In the genomic region with DNA sequence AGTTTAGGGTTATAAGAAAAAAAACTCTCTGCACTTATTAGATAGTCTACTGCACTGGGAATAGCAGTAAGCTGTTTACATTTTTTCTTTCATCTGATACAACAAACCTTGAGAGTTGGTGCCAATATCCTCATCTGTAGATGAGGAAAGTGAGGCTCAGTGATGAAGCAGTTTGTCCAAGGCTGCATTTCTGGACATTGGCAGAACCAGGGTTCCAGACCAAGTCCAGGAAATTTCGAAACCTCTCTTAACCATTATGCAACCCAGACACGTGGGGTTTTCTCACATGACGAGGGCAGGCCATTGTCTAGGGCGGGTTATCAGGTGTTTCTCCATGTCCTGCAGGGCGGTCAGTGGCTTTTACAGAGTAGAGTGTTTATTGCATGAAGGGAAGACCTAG, we compare ENCODE assay signal across 1 cellular context.
A peak's percentile ranks its signal among the peaks of the same experiment; 100 is the strongest.
TF ChIP-seq lines count a peak whose summit lies in the region.

No MANE protein-coding gene starts in this region.

TF ChIP-seq in K562, 482 proteins besides CTCF, POLR2A, EP300 and RAD21 (continued from another document and continues in another):
- TF ChIP-seq HDAC1 (IDR thresholded peaks at IDR 0.05): peak in 1 of 2 experiments; percentile 70; a peak in 2 of 4 replicates
- no peak for TF ChIP-seq NFE2L1 (tag; IDR thresholded peaks at IDR 0.05; ENCODE audit: borderline replicate concordance, low read depth)
- no peak for TF ChIP-seq RFX1 (IDR thresholded peaks at IDR 0.05)
- 0 out of 2 replicates have a peak, but pooled peaks have one; percentile 27 for TF ChIP-seq ILF3 (IDR thresholded peaks at IDR 0.05; ENCODE audit: borderline replicate concordance)
- TF ChIP-seq POLR2AphosphoS2 (IDR thresholded peaks at IDR 0.05; ENCODE audit: low read length): no peak
- TF ChIP-seq CREB5 (CRISPR knock-in tag; IDR thresholded peaks at IDR 0.05): no peak
- TF ChIP-seq JUND (IDR thresholded peaks at IDR 0.05; ENCODE audit: borderline replicate concordance, low read depth, low read length): peak; percentile 82
- TF ChIP-seq JUND (tag; IDR thresholded peaks at IDR 0.05; ENCODE audit: borderline replicate concordance, low read depth, low read length): peak; percentile 59; the same call in 1 of the 3 replicates
- TF ChIP-seq ATF7 (IDR thresholded peaks at IDR 0.05): peak; percentile 77
- no peak for TF ChIP-seq MTA1 (IDR thresholded peaks at IDR 0.05; ENCODE audit: borderline replicate concordance)
- no peak for TF ChIP-seq MCM7 (IDR thresholded peaks at IDR 0.05)
- TF ChIP-seq ZNF384 (IDR thresholded peaks at IDR 0.05; ENCODE audit: low read depth, low read length): 0 out of 2 replicates have a peak, but pooled peaks have one; percentile 2
- TF ChIP-seq, protein P1, sequence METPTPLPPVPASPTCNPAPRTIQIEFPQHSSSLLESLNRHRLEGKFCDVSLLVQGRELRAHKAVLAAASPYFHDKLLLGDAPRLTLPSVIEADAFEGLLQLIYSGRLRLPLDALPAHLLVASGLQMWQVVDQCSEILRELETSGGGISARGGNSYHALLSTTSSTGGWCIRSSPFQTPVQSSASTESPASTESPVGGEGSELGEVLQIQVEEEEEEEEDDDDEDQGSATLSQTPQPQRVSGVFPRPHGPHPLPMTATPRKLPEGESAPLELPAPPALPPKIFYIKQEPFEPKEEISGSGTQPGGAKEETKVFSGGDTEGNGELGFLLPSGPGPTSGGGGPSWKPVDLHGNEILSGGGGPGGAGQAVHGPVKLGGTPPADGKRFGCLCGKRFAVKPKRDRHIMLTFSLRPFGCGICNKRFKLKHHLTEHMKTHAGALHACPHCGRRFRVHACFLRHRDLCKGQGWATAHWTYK (CRISPR knock-in tag; IDR thresholded peaks at IDR 0.05): 0 out of 2 replicates have a peak, but pooled peaks have one; percentile 38
- no peak for TF ChIP-seq PRPF4 (IDR thresholded peaks at IDR 0.05; ENCODE audit: insufficient read depth, low read depth, low read length, poor library complexity, severe bottlenecking)
- peak; percentile 45; the same call in 1 of the 2 replicates for TF ChIP-seq C11orf30 (IDR thresholded peaks at IDR 0.05; ENCODE audit: low read depth)
- 0 out of 2 replicates have a peak, but pooled peaks have one; percentile 35 for TF ChIP-seq ZNF175 (CRISPR knock-in tag; IDR thresholded peaks at IDR 0.05; ENCODE audit: low read depth)
- no peak for TF ChIP-seq CSDE1 (IDR thresholded peaks at IDR 0.05)
- TF ChIP-seq ZFX (CRISPR knock-in tag; IDR thresholded peaks at IDR 0.05): no peak
- 0 out of 2 replicates have a peak, but pooled peaks have one; percentile 63 for TF ChIP-seq OTX1 (CRISPR knock-in tag; IDR thresholded peaks at IDR 0.05)
- no peak for TF ChIP-seq TGIF2 (CRISPR knock-in tag; IDR thresholded peaks at IDR 0.05)
- TF ChIP-seq SMARCE1 (IDR thresholded peaks at IDR 0.05): 0 out of 2 replicates have a peak, but pooled peaks have one; percentile 18
- no peak for TF ChIP-seq CBX8 (IDR thresholded peaks at IDR 0.05; ENCODE audit: borderline replicate concordance, extremely low read depth, low read depth, low read length, poor library complexity, severe bottlenecking)
- no peak for TF ChIP-seq EZH2 (IDR thresholded peaks at IDR 0.05; ENCODE audit: borderline replicate concordance, low read depth, low read length)
- TF ChIP-seq TAF1 (IDR thresholded peaks at IDR 0.05; ENCODE audit: control insufficient read depth, extremely low read depth, insufficient read depth, low read length, severe bottlenecking): no peak
- TF ChIP-seq E2F6 (IDR thresholded peaks at IDR 0.05; ENCODE audit: borderline replicate concordance in 1 of 2, extremely low read depth in 1 of 2, insufficient read depth in 1 of 2, insufficient read length in 1 of 2, low read depth in 1 of 2, low read length in 1 of 2, poor library complexity in 1 of 2, severe bottlenecking in 1 of 2): peak; percentile 71 to 76
- TF ChIP-seq HDAC3 (IDR thresholded peaks at IDR 0.05; ENCODE audit: borderline replicate concordance, partially characterized antibody): peak; percentile 56
- no peak for TF ChIP-seq DIDO1 (tag; IDR thresholded peaks at IDR 0.05; ENCODE audit: low read depth)
- TF ChIP-seq U2AF1 (optimal IDR thresholded peaks at IDR 0.05; ENCODE audit: low read depth, low read length): no peak
- peak; percentile 49 for TF ChIP-seq ARID1B (IDR thresholded peaks at IDR 0.05)
- TF ChIP-seq, protein P2, sequence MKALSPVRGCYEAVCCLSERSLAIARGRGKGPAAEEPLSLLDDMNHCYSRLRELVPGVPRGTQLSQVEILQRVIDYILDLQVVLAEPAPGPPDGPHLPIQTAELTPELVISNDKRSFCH (CRISPR knock-in tag; IDR thresholded peaks at IDR 0.05): no peak
- TF ChIP-seq, protein P2 (tag; IDR thresholded peaks at IDR 0.05): no peak
- no peak for TF ChIP-seq ZNF133 (CRISPR knock-in tag; IDR thresholded peaks at IDR 0.05)
- TF ChIP-seq ZBTB17 (CRISPR knock-in tag; IDR thresholded peaks at IDR 0.05): no peak
- TF ChIP-seq, protein P3, sequence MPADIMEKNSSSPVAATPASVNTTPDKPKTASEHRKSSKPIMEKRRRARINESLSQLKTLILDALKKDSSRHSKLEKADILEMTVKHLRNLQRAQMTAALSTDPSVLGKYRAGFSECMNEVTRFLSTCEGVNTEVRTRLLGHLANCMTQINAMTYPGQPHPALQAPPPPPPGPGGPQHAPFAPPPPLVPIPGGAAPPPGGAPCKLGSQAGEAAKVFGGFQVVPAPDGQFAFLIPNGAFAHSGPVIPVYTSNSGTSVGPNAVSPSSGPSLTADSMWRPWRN (IDR thresholded peaks at IDR 0.05; ENCODE audit: low read depth): no peak
- no peak for TF ChIP-seq E4F1 (CRISPR knock-in tag; IDR thresholded peaks at IDR 0.05; ENCODE audit: borderline replicate concordance)
- no peak for TF ChIP-seq ERF (CRISPR knock-in tag; IDR thresholded peaks at IDR 0.05)
- TF ChIP-seq MYC (IDR thresholded peaks at IDR 0.05; ENCODE audit: low read depth, low read length): peak; percentile 88
- 0 out of 2 replicates have a peak, but pooled peaks have one; percentile 32 for TF ChIP-seq MYC (CRISPR knock-in tag; IDR thresholded peaks at IDR 0.05; ENCODE audit: borderline replicate concordance, low read depth)
- no peak for TF ChIP-seq MAFF (IDR thresholded peaks at IDR 0.05; ENCODE audit: low read length)
- TF ChIP-seq SOX6 (IDR thresholded peaks at IDR 0.05): peak; percentile 96
- TF ChIP-seq, protein P4, sequence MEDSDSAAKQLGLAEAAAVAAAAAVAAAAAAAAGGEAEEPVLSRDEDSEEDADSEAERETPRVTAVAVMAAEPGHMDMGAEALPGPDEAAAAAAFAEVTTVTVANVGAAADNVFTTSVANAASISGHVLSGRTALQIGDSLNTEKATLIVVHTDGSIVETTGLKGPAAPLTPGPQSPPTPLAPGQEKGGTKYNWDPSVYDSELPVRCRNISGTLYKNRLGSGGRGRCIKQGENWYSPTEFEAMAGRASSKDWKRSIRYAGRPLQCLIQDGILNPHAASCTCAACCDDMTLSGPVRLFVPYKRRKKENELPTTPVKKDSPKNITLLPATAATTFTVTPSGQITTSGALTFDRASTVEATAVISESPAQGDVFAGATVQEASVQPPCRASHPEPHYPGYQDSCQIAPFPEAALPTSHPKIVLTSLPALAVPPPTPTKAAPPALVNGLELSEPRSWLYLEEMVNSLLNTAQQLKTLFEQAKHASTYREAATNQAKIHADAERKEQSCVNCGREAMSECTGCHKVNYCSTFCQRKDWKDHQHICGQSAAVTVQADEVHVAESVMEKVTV (CRISPR knock-in tag; IDR thresholded peaks at IDR 0.05): no peak
- no peak for TF ChIP-seq EWSR1 (IDR thresholded peaks at IDR 0.05; ENCODE audit: borderline replicate concordance, low read depth, partially characterized antibody)
- no peak for TF ChIP-seq ATF1 (CRISPR knock-in tag; IDR thresholded peaks at IDR 0.05)
- TF ChIP-seq ATF1 (tag; IDR thresholded peaks at IDR 0.05): peak; percentile 74
- TF ChIP-seq, protein P5, sequence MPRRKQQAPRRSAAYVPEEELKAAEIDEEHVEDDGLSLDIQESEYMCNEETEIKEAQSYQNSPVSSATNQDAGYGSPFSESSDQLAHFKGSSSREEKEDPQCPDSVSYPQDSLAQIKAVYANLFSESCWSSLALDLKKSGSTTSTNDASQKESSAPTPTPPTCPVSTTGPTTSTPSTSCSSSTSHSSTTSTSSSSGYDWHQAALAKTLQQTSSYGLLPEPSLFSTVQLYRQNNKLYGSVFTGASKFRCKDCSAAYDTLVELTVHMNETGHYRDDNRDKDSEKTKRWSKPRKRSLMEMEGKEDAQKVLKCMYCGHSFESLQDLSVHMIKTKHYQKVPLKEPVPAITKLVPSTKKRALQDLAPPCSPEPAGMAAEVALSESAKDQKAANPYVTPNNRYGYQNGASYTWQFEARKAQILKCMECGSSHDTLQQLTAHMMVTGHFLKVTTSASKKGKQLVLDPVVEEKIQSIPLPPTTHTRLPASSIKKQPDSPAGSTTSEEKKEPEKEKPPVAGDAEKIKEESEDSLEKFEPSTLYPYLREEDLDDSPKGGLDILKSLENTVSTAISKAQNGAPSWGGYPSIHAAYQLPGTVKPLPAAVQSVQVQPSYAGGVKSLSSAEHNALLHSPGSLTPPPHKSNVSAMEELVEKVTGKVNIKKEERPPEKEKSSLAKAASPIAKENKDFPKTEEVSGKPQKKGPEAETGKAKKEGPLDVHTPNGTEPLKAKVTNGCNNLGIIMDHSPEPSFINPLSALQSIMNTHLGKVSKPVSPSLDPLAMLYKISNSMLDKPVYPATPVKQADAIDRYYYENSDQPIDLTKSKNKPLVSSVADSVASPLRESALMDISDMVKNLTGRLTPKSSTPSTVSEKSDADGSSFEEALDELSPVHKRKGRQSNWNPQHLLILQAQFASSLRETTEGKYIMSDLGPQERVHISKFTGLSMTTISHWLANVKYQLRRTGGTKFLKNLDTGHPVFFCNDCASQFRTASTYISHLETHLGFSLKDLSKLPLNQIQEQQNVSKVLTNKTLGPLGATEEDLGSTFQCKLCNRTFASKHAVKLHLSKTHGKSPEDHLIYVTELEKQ (CRISPR knock-in tag; IDR thresholded peaks at IDR 0.05): 0 out of 2 replicates have a peak, but pooled peaks have one; percentile 26
- TF ChIP-seq LCOR (CRISPR knock-in tag; IDR thresholded peaks at IDR 0.05): no peak
- no peak for TF ChIP-seq RBM22 (IDR thresholded peaks at IDR 0.05; ENCODE audit: low read depth, low read length, poor library complexity, severe bottlenecking)
- TF ChIP-seq, protein P6, sequence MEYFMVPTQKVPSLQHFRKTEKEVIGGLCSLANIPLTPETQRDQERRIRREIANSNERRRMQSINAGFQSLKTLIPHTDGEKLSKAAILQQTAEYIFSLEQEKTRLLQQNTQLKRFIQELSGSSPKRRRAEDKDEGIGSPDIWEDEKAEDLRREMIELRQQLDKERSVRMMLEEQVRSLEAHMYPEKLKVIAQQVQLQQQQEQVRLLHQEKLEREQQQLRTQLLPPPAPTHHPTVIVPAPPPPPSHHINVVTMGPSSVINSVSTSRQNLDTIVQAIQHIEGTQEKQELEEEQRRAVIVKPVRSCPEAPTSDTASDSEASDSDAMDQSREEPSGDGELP (CRISPR knock-in tag; IDR thresholded peaks at IDR 0.05; ENCODE audit: borderline replicate concordance): peak; percentile 36; the same call in 1 of the 2 replicates
- peak; percentile 92 for TF ChIP-seq RAD51 (IDR thresholded peaks at IDR 0.05; ENCODE audit: borderline replicate concordance, low read depth)
- no peak for TF ChIP-seq HOMEZ (CRISPR knock-in tag; IDR thresholded peaks at IDR 0.05)
- TF ChIP-seq ZNF445 (CRISPR knock-in tag; IDR thresholded peaks at IDR 0.05; ENCODE audit: low read depth): no peak
- no peak for TF ChIP-seq NFYB (IDR thresholded peaks at IDR 0.05; ENCODE audit: extremely low read depth, insufficient read length)
- TF ChIP-seq TRIM28 (IDR thresholded peaks at IDR 0.05): 0 out of 2 replicates have a peak, but pooled peaks have one; percentile 50
- TF ChIP-seq FOXK2 (conservative IDR thresholded peaks at IDR 0.05 in 1 of 2, IDR thresholded peaks at IDR 0.05 in 1 of 2; ENCODE audit: low read depth in 2 of 2): peak; percentile 80 to 81
